Comparison of ENCODE assay signal across 14 cellular contexts in genomic region chr1:31639543-31639942, GRCh38. TPM values are rescaled to one million over a fixed set of nuclear protein-coding genes. Genes with fewer than 3 reads are reported as not detected.
DNase-seq lines count a peak whose midpoint lies in the region; ATAC-seq and TF ChIP-seq lines count a peak whose summit lies in the region.
"Had no signal": no experiment of that assay in that cellular context is flagged by ENCODE, and none has a peak within 500 bp of the region (broad histone marks: within the 10 kb centered on the region; RNA-seq: fewer than 3 reads in every experiment).

No MANE protein-coding gene starts in this region.

- no peak overlapping the region for H3K9ac ChIP-seq in mammary epithelial cell (ENCODE audit: insufficient read depth, low read length)

- CTCF ChIA-PET in mammary epithelial cell (lab: Charles Lee; ENCODE audit: low non-redundant PET), result interaction anchor here (0.9 kb wide), 1 partner anchor 21 kb away, joined by 3 read pairs; no protein-coding TSS in a partner anchor

- H3K27me3 ChIP-seq in mammary epithelial cell (ENCODE audit: insufficient read depth, low read length) (no peaks in the 10 kb centered on the region), right atrium auricular region (no peaks in the 10 kb centered on the region), left lung (no peaks in the 10 kb centered on the region)

- H3K9me3 ChIP-seq in mammary epithelial cell (replicated peaks; ENCODE audit: insufficient read depth, low read length) (no peaks in the 10 kb centered on the region), right atrium auricular region (no peaks in the 10 kb centered on the region), left lung (no peaks in the 10 kb centered on the region)

- H3K4me3 ChIP-seq in mammary epithelial cell (replicated peaks in 1 of 3; ENCODE audit: insufficient read depth in 1 of 3, low read depth in 2 of 3, low read length in 3 of 3) (no peak overlapping the region), right atrium auricular region (no peak overlapping the region), left lung (no peak overlapping the region)

- no peaks in the 10 kb centered on the region for H4K20me1 ChIP-seq in mammary epithelial cell (ENCODE audit: insufficient read depth, low read length)

- ATAC-seq in left lung, result no peak
- no peak for ATAC-seq in HG03442 (IDR thresholded peaks at IDR 0.05; ENCODE audit: unreplicated experiment)
- ATAC-seq: HepG2; stimulated activated effector memory CD8-positive, alpha-beta T cell treated with anti-CD3 and anti-CD28 coated beads, Interleukin-12 subunit alpha, Interleukin-12 subunit beta, amount 100 ng/mL, for 72 hours had no signal

- BruUV-seq in mammary epithelial cell (replicated peaks; lab: Mats Ljungman, UMichigan), result no TSS peak

- H3K27me3 Mint-ChIP-seq in CD14-positive monocyte (ENCODE audit: low read depth in 3 of 3), result no peaks in the 10 kb centered on the region
- H3K27me3 Mint-ChIP-seq: dendritic cell treated with granulocyte-macrophage colony-stimulating factor and Interleukin-4, amounts not matched to agents 40 ng/mL and 50 ng/mL, for 4 days had no signal

- dilution Hi-C loops in mammary epithelial cell (cut with HindIII; ENCODE audit: low sequenced_read_pairs), result loop anchor here (10.0 kb wide), 1 partner anchor 75 kb away; no protein-coding TSS in a partner anchor

- intact Hi-C loops in CD14-positive monocyte (cut with micrococcal nuclease), result no loop called here
- intact Hi-C loops in mammary epithelial cell (cut with micrococcal nuclease), result no loop called here
- intact Hi-C loops in left lung (cut with DNase I), result no loop called here

- no peak overlapping the region for H3K27ac Mint-ChIP-seq in CD14-positive monocyte
- H3K27ac Mint-ChIP-seq: dendritic cell treated with granulocyte-macrophage colony-stimulating factor and Interleukin-4, amounts not matched to agents 40 ng/mL and 50 ng/mL, for 4 days; stimulated activated effector memory CD8-positive, alpha-beta T cell treated with anti-CD3 and anti-CD28 coated beads, Interleukin-12 subunit alpha, Interleukin-12 subunit beta, amount 100 ng/mL, for 72 hours had no signal

- no peak overlapping the region for H3K4me3 Mint-ChIP-seq in CD14-positive monocyte
- H3K4me3 Mint-ChIP-seq: dendritic cell treated with granulocyte-macrophage colony-stimulating factor and Interleukin-4, amounts not matched to agents 40 ng/mL and 50 ng/mL, for 4 days; stimulated activated effector memory CD8-positive, alpha-beta T cell treated with anti-CD3 and anti-CD28 coated beads, Interleukin-12 subunit alpha, Interleukin-12 subunit beta, amount 100 ng/mL, for 72 hours had no signal

- TF ChIP-seq CTCF in CD14-positive monocyte (IDR thresholded peaks at IDR 0.05) (no peak), mammary epithelial cell (conservative IDR thresholded peaks at IDR 0.05 in 1 of 2, IDR thresholded peaks at IDR 0.05 in 1 of 2; ENCODE audit: extremely low read depth in 1 of 2, insufficient read depth in 1 of 2, low read depth in 1 of 2, low read length in 2 of 2) (no peak), right atrium auricular region (IDR thresholded peaks at IDR 0.05) (no peak), left lung (IDR thresholded peaks at IDR 0.05) (no peak)

- peaks cover 14% of the 10 kb centered on the region for H3K4me1 Mint-ChIP-seq in CD14-positive monocyte

- H3K4me1 ChIP-seq in mammary epithelial cell (ENCODE audit: insufficient read depth, low read length) (peaks cover 49% of the 10 kb centered on the region), right atrium auricular region (peaks cover 0 to 69% of the 10 kb centered on the region in 2 donors), left lung (peaks cover 23 to 72% of the 10 kb centered on the region in 2 donors)

- no peak overlapping the region for H2AFZ ChIP-seq in mammary epithelial cell (ENCODE audit: low read depth, low read length)

- H3K36me3 ChIP-seq in mammary epithelial cell (ENCODE audit: insufficient read depth, low read length), result no peaks in the 10 kb centered on the region
- H3K36me3 ChIP-seq in right atrium auricular region, result no peaks in the 10 kb centered on the region
- peaks cover 0 to 10% of the 10 kb centered on the region in 2 donors for H3K36me3 ChIP-seq in left lung

- in situ Hi-C loops in mammary epithelial cell (cut with MboI; ENCODE audit: low sequenced_read_pairs in 2 of 2), result no loop called here

- peaks cover 96% of the 10 kb centered on the region for H3K79me2 ChIP-seq in mammary epithelial cell (ENCODE audit: insufficient read depth, low read length)

- peak overlapping the region; percentile 1 for H3K27ac ChIP-seq in mammary epithelial cell (ENCODE audit: insufficient read depth, low read depth, low read length)
- H3K27ac ChIP-seq in right atrium auricular region, result no peak overlapping the region
- H3K27ac ChIP-seq in left lung, result peak overlapping the region in 1 of 2 donors; percentile 57

- no peaks in the 10 kb centered on the region for H3K9me3 Mint-ChIP-seq in CD14-positive monocyte
- H3K9me3 Mint-ChIP-seq: dendritic cell treated with granulocyte-macrophage colony-stimulating factor and Interleukin-4, amounts not matched to agents 40 ng/mL and 50 ng/mL, for 4 days; stimulated activated effector memory CD8-positive, alpha-beta T cell treated with anti-CD3 and anti-CD28 coated beads, Interleukin-12 subunit alpha, Interleukin-12 subunit beta, amount 100 ng/mL, for 72 hours had no signal

- 58% methylated on average over 4 of the region's 5 CpGs for WGBS in mammary epithelial cell (ENCODE audit: low coverage, missing lambda C conversion rate)

- peak overlapping the region; percentile 21 for H3K4me2 ChIP-seq in mammary epithelial cell (ENCODE audit: insufficient read depth, low read depth, low read length)

- peaks cover 16 to 22% of the 10 kb centered on the region in 2 donors for H3K36me3 Mint-ChIP-seq in CD14-positive monocyte

- DNase-seq in CD14-positive monocyte (ENCODE audit: low spot score), result peak; percentile 64
- peak; percentile 56 for DNase-seq in NCI-H226
- peak; percentile 76 for DNase-seq in mammary epithelial cell
- DNase-seq in non-pigmented ciliary epithelial cell (ENCODE audit: low read depth), result peak; percentile 53
- DNase-seq in right atrium auricular region (ENCODE audit: low spot score), result no peak
- DNase-seq in left lung, result no peak
- no peak for DNase-seq in medulla oblongata (ENCODE audit: extremely low spot score)
- DNase-seq: activated CD4-positive, alpha-beta T cell treated with anti-CD3 and anti-CD28 coated beads, Interleukin-2, amount 50 U/mL, for 48 hours; activated naive CD4-positive, alpha-beta T cell; hypothalamus had no signal

RNA-seq across cellular contexts. Expression of gene PEF1, which starts 5.1 kb away (rescaled TPM):
- polyA plus RNA-seq in CD14-positive monocyte, result 10 to 100 TPM; 70.7 to 81.7 TPM
- 10 to 100 TPM; 58.6 to 78.0 TPM for total RNA-seq in mammary epithelial cell
- polyA plus RNA-seq in mammary epithelial cell, result 106 TPM
- 81.6 TPM for polyA minus RNA-seq in mammary epithelial cell
- total RNA-seq in right atrium auricular region, result 10 to 100 TPM; 42.9 to 66.8 TPM
- 10 to 100 TPM; 70.3 to 75.8 TPM for total RNA-seq in left lung

RNA-seq across cellular contexts. Expression of gene HCRTR1, which starts 22.1 kb away (rescaled TPM):
- polyA plus RNA-seq in CD14-positive monocyte, result not detected
- total RNA-seq in mammary epithelial cell, result not detected
- polyA plus RNA-seq in mammary epithelial cell, result not detected
- not detected for polyA minus RNA-seq in mammary epithelial cell
- under 1 TPM in 1 of 2 donors, not detected in 1; 0.43 TPM for total RNA-seq in right atrium auricular region
- not detected for total RNA-seq in left lung
- total RNA-seq: HepG2 had no signal
- polyA plus RNA-seq: HepG2 had no signal

Comparison
In these comparisons a context has a peak if more than half of its experiments do, and no peak if none do; other contexts are left out.
1. DNase-seq: peak in CD14-positive monocyte (single experiment), NCI-H226 (single experiment), mammary epithelial cell (single experiment) and non-pigmented ciliary epithelial cell (single experiment); none in right atrium auricular region (single experiment), left lung (0 of 2) and medulla oblongata (single experiment).